ENCODE assay signal across 15 cellular contexts in the genomic region with DNA sequence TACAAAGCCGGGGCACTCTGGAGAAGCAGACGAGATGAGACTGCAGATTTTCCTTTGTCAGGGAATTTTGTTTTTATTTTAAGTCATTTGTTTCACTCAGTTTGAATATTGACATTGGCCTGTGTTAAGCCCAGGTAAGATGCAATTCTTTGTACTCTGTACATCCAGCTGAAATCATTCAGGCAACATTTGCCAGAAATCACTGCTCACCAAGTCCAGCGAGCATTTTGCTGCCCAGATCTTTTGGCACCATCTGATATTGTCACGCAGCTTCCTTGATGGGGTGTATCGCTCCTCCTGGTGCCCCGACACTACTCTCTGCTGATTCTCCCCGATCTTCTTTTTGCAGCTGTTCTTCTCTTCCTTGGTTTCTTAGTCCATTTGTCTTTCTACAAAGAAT.
A peak's percentile ranks its signal among the peaks of the same experiment; 100 is the strongest.
DNase-seq lines count a peak whose midpoint lies in the region; TF ChIP-seq lines count a peak whose summit lies in the region.
"Had no signal": no experiment of that assay in that cellular context is flagged by ENCODE, and none has a peak within 500 bp of the region (broad histone marks: within the 10 kb centered on the region; RNA-seq: fewer than 3 reads in every experiment).

No MANE protein-coding gene starts in this region.

- H3K4me3 Mint-ChIP-seq in H9: no peak overlapping the region
- no peak overlapping the region for H3K4me3 Mint-ChIP-seq in endodermal cell
- H3K4me3 Mint-ChIP-seq: CD4-positive, alpha-beta memory T cell had no signal

- H3K27me3 Mint-ChIP-seq in H9 (ENCODE audit: low read depth): no peaks in the 10 kb centered on the region
- no peaks in the 10 kb centered on the region for H3K27me3 Mint-ChIP-seq in endodermal cell (ENCODE audit: insufficient read depth)
- H3K27me3 Mint-ChIP-seq: CD4-positive, alpha-beta memory T cell had no signal

- H3K27me3 ChIP-seq in H9 (ENCODE audit: insufficient read depth, low read length) (no peaks in the 10 kb centered on the region), endodermal cell (ENCODE audit: control insufficient read depth, insufficient read depth, low read length, poor library complexity, severe bottlenecking) (no peaks in the 10 kb centered on the region)

- DNase-seq in H9: no peak
- peak; percentile 44 for DNase-seq in cerebellum (ENCODE audit: low spot score)
- DNase-seq in endodermal cell: peak; percentile 6
- no peak for DNase-seq in DMS114 treated with DMSO at 0.1 percent for 48 hours (lab: John Stamatoyannopoulos, UW; ENCODE audit: unreplicated experiment)
- no peak for DNase-seq in stimulated activated CD4-positive, alpha-beta T cell treated with anti-CD3 and anti-CD28 coated beads, Interleukin-12 subunit alpha, Interleukin-12 subunit beta, amount 100 ng/mL, for 4 hours
- no peak for DNase-seq in NK-92 (lab: John Stamatoyannopoulos, UW; ENCODE audit: unreplicated experiment)
- DNase-seq: Calu3; CD4-positive, alpha-beta memory T cell; COR-L47; DMS153; DND-41; GDM1; GOT3; H7 had no signal

- no peaks in the 10 kb centered on the region for H3K79me1 ChIP-seq in H9 (ENCODE audit: insufficient read depth, low read depth, low read length, poor library complexity, severe bottlenecking)

- H4K5ac ChIP-seq in H9 (ENCODE audit: insufficient read length, low read depth, low read length): no peak overlapping the region

- no peak for TF ChIP-seq CTCF in H9 (conservative IDR thresholded peaks at IDR 0.05)
- TF ChIP-seq CTCF in endodermal cell (conservative IDR thresholded peaks at IDR 0.05): no peak

- H3K4me3 ChIP-seq in endodermal cell (ENCODE audit: low read length): no peak overlapping the region
- H3K4me3 ChIP-seq: GM12878 had no signal

- H3K4me1 ChIP-seq in H9 (ENCODE audit: insufficient read depth, low read length) (no peaks in the 10 kb centered on the region), endodermal cell (ENCODE audit: control insufficient read depth, insufficient read depth, low read length) (peaks cover 5% of the 10 kb centered on the region)

- no peak overlapping the region for H2AFZ ChIP-seq in H9 (ENCODE audit: low read length)

- no peaks in the 10 kb centered on the region for H3K9me3 ChIP-seq in H9 (ENCODE audit: control insufficient read depth, low read depth, low read length)
- peaks cover 47% of the 10 kb centered on the region for H3K9me3 ChIP-seq in endodermal cell (ENCODE audit: control insufficient read depth, low read length)

- no peaks in the 10 kb centered on the region for H4K20me1 ChIP-seq in H9 (ENCODE audit: control insufficient read depth, insufficient read depth, insufficient read length)

- no peak overlapping the region for H4K91ac ChIP-seq in H9 (ENCODE audit: insufficient read length, low read depth, low read length)

- no peak overlapping the region for H3K23ac ChIP-seq in H9 (ENCODE audit: insufficient read length, low read depth, low read length)

- H3K36me3 ChIP-seq in endodermal cell (ENCODE audit: control insufficient read depth, insufficient read depth, low read length): peaks cover 72% of the 10 kb centered on the region

- H3K9ac ChIP-seq in H9 (ENCODE audit: extremely low read depth, insufficient read length, low read length) (no peak overlapping the region), endodermal cell (ENCODE audit: extremely low read depth, low read length, poor library complexity, severe bottlenecking) (no peak overlapping the region)

- no peak overlapping the region for H2BK15ac ChIP-seq in H9 (ENCODE audit: low read depth, low read length)

- H3K4me1 Mint-ChIP-seq in H9 (peaks cover 12 to 16% of the 10 kb centered on the region in 2 experiments), endodermal cell (peaks cover 22% of the 10 kb centered on the region)
- H3K4me1 Mint-ChIP-seq: CD4-positive, alpha-beta memory T cell had no signal

- H3K18ac ChIP-seq in H9 (ENCODE audit: insufficient read length, low read depth, low read length): no peak overlapping the region

- no peak overlapping the region for H2AK5ac ChIP-seq in H9 (ENCODE audit: insufficient read length, low read length)

- H3K27ac ChIP-seq in H9 (ENCODE audit: insufficient read length, low read depth, low read length) (no peak overlapping the region), endodermal cell (ENCODE audit: low read depth, low read length) (no peak overlapping the region)

- no peak overlapping the region for H2BK12ac ChIP-seq in H9 (ENCODE audit: insufficient read length, low read depth, low read length)

- no peak overlapping the region for H3T11ph ChIP-seq in H9 (ENCODE audit: low read length)

- H4K8ac ChIP-seq in H9 (replicated peaks; ENCODE audit: insufficient read length, low read depth, low read length): no peak overlapping the region

- no peak overlapping the region for H3K56ac ChIP-seq in H9 (ENCODE audit: insufficient read length, low read depth, low read length)

- peaks cover 12 to 14% of the 10 kb centered on the region in 2 experiments; a peak in 4 of 5 replicates for H3K9me3 Mint-ChIP-seq in H9
- peaks cover 60% of the 10 kb centered on the region for H3K9me3 Mint-ChIP-seq in endodermal cell

- H3K23me2 ChIP-seq in H9 (ENCODE audit: insufficient read length, low read depth, low read length, poor library complexity, severe bottlenecking): no peaks in the 10 kb centered on the region

- H3K27ac Mint-ChIP-seq in H9 (peak overlapping the region in 2 of 3 experiments; percentile 4 to 5; a peak in 2 of 7 replicates), endodermal cell (no peak overlapping the region)
- H3K27ac Mint-ChIP-seq: CD4-positive, alpha-beta memory T cell had no signal

- no peak overlapping the region for H3K4ac ChIP-seq in H9 (ENCODE audit: low read depth, low read length)

- no peaks in the 10 kb centered on the region for H3K79me2 ChIP-seq in H9 (ENCODE audit: insufficient read depth, low read length)

- H3K4me2 ChIP-seq in H9 (ENCODE audit: insufficient read depth, insufficient read length, low read length): no peak overlapping the region

- WGBS in H9 (ENCODE audit: extremely low coverage, insufficient read length, low lambda C conversion rate): no CpG with 5 or more reads among the region's 7 CpGs
- 94 to 100% methylated on average over 3 to 7 of the region's 7 CpGs for WGBS in endodermal cell (ENCODE audit: insufficient coverage in 1 of 2, insufficient read length in 1 of 2), 2 experiments

- no peak overlapping the region for H3K14ac ChIP-seq in H9 (ENCODE audit: insufficient read depth, low read length)

- H2BK5ac ChIP-seq in H9 (ENCODE audit: insufficient read length, low read length): no peak overlapping the region

- H3K36me3 Mint-ChIP-seq in H9 (ENCODE audit: insufficient read depth in 1 of 3, low read depth in 3 of 3) (peaks cover 52 to 72% (median 64%) of the 10 kb centered on the region in 3 experiments), endodermal cell (ENCODE audit: low read depth) (peaks cover 67% of the 10 kb centered on the region)
- H3K36me3 Mint-ChIP-seq: CD4-positive, alpha-beta memory T cell had no signal

- H2BK120ac ChIP-seq in H9 (ENCODE audit: low read depth, low read length, poor library complexity, severe bottlenecking): no peak overlapping the region

- no peak overlapping the region for H2BK20ac ChIP-seq in H9 (ENCODE audit: low read depth, low read length, poor library complexity, severe bottlenecking)

Comparison
In these comparisons a context has a peak if more than half of its experiments do, and no peak if none do; other contexts are left out.
1. DNase-seq: peak in cerebellum (single experiment) and endodermal cell (single experiment); none in H9 (single experiment), DMS114 treated with DMSO at 0.1 percent for 48 hours (single experiment), stimulated activated CD4-positive, alpha-beta T cell treated with anti-CD3 and anti-CD28 coated beads, Interleukin-12 subunit alpha, Interleukin-12 subunit beta, amount 100 ng/mL, for 4 hours (single experiment) and NK-92 (single experiment).